Comparison of ENCODE assay signal across 16 cellular contexts in the genomic region with DNA sequence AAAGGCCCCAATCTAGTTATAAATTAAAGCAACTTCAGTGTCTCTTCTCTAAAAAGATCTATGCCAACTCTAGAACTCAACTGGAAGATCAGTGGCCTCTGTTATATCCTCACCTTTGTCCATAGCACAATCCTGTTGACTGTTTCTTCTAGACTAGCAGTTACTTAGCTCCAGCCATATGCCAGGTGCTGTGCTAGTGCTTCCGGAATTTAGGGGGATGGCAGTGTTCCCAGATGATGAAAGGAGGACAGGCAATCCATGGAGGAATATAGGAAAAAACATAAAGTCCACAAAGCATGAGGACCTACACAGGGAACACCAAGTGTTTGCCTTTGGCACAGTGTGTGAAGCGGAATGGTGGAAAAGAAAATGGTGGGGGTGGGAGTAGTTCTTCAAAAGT.
"Had no signal": no experiment of that assay in that cellular context is flagged by ENCODE, and none has a peak within 500 bp of the region (broad histone marks: within the 10 kb centered on the region; RNA-seq: fewer than 3 reads in every experiment).

No MANE protein-coding gene starts in this region.

- H3K36me3 ChIP-seq: ascending aorta, esophagus squamous epithelium, transverse colon, uterus had no signal

- ATAC-seq: heart right ventricle had no signal

- H3K9me3 ChIP-seq: ascending aorta, esophagus squamous epithelium, heart right ventricle, transverse colon, uterus had no signal

- H3K27ac ChIP-seq: ascending aorta, esophagus squamous epithelium, heart right ventricle, transverse colon, uterus had no signal

- H3K4me3 ChIP-seq: ascending aorta, esophagus squamous epithelium, heart right ventricle, lung, transverse colon, uterus had no signal

- H3K27me3 ChIP-seq: ascending aorta, esophagus squamous epithelium, heart right ventricle, transverse colon, uterus had no signal

- DNase-seq: activated CD4-positive, alpha-beta T cell treated with anti-CD3 and anti-CD28 coated beads, Interleukin-2, amount 50 U/mL, for 4 hours; activated gamma-delta T cell; cortex of kidney; effector CD4-positive, alpha-beta T cell; esophagus squamous epithelium; heart right ventricle; nephron progenitor cell; nucleus accumbens; retina; stimulated activated CD8-positive, alpha-beta memory T cell treated with anti-CD3 and anti-CD28 coated beads, Interleukin-4, amount 100 ng/mL, for 48 hours; stimulated activated naive CD4-positive, alpha-beta T cell treated with Interleukin-2 at 50 U/mL for 16 hours; substantia nigra; uterus had no signal

- H3K4me1 ChIP-seq: ascending aorta, esophagus squamous epithelium, uterus had no signal
